3 cellular contexts compared by ENCODE assay signal in the genomic region with DNA sequence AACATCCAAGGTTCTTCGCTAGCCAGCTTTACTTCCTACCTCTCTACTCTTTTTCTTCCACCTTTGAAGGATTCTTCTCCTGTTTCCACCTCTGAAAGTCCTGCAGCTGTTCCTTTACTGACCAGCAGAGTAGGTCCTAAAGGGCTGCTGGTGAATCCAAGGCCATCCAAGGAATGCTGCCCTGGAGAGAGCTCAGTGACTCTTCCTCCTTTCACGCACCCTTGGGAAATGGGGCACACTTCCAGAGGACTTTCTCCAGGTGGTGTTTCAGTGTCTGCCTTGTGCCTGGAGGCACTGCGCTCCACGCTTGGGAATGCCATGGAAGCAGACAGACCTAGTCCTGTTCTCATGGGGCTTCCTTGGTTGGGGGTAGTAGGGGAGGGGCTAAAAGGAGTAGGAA.
TF ChIP-seq lines count a peak whose summit lies in the region.

No MANE protein-coding gene starts in this region.

TF ChIP-seq in A549, 52 proteins besides CTCF, POLR2A, EP300 and RAD21:
- TF ChIP-seq HDAC2 (IDR thresholded peaks at IDR 0.05) = no peak

TF ChIP-seq in HCT116, 20 proteins besides CTCF, POLR2A, EP300 and RAD21:
- TF ChIP-seq EZH2 (IDR thresholded peaks at IDR 0.05) (no peak), CBX3 (IDR thresholded peaks at IDR 0.05; ENCODE audit: low read depth) (no peak), SRF (IDR thresholded peaks at IDR 0.05; ENCODE audit: low read depth) (no peak), TCF7L2 (IDR thresholded peaks at IDR 0.05; ENCODE audit: borderline replicate concordance, extremely low read depth, insufficient read depth, insufficient read length) (no peak), ELF1 (IDR thresholded peaks at IDR 0.05; ENCODE audit: borderline replicate concordance, low read depth) (no peak), ZFX (IDR thresholded peaks at IDR 0.05) (no peak), ZNF274 (IDR thresholded peaks at IDR 0.05; ENCODE audit: low read depth, low read length) (no peak), SIN3A (IDR thresholded peaks at IDR 0.05; ENCODE audit: low read depth) (no peak), EZH2phosphoT487 (IDR thresholded peaks at IDR 0.05; ENCODE audit: borderline replicate concordance) (no peak), YY1 (IDR thresholded peaks at IDR 0.05; ENCODE audit: extremely low read depth, insufficient replicate concordance, low read depth, low read length) (no peak), EGR1 (IDR thresholded peaks at IDR 0.05; ENCODE audit: low read depth) (no peak), SP1 (IDR thresholded peaks at IDR 0.05; ENCODE audit: low read depth) (no peak), POLR2AphosphoS5 (IDR thresholded peaks at IDR 0.05; ENCODE audit: low read depth, low read length) (no peak)
- TF ChIP-seq, protein P1, sequence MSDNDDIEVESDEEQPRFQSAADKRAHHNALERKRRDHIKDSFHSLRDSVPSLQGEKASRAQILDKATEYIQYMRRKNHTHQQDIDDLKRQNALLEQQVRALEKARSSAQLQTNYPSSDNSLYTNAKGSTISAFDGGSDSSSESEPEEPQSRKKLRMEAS (IDR thresholded peaks at IDR 0.05) = no peak
- TF ChIP-seq, protein P2, sequence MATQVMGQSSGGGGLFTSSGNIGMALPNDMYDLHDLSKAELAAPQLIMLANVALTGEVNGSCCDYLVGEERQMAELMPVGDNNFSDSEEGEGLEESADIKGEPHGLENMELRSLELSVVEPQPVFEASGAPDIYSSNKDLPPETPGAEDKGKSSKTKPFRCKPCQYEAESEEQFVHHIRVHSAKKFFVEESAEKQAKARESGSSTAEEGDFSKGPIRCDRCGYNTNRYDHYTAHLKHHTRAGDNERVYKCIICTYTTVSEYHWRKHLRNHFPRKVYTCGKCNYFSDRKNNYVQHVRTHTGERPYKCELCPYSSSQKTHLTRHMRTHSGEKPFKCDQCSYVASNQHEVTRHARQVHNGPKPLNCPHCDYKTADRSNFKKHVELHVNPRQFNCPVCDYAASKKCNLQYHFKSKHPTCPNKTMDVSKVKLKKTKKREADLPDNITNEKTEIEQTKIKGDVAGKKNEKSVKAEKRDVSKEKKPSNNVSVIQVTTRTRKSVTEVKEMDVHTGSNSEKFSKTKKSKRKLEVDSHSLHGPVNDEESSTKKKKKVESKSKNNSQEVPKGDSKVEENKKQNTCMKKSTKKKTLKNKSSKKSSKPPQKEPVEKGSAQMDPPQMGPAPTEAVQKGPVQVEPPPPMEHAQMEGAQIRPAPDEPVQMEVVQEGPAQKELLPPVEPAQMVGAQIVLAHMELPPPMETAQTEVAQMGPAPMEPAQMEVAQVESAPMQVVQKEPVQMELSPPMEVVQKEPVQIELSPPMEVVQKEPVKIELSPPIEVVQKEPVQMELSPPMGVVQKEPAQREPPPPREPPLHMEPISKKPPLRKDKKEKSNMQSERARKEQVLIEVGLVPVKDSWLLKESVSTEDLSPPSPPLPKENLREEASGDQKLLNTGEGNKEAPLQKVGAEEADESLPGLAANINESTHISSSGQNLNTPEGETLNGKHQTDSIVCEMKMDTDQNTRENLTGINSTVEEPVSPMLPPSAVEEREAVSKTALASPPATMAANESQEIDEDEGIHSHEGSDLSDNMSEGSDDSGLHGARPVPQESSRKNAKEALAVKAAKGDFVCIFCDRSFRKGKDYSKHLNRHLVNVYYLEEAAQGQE (IDR thresholded peaks at IDR 0.05; ENCODE audit: low read depth) = no peak
- TF ChIP-seq, protein P3, sequence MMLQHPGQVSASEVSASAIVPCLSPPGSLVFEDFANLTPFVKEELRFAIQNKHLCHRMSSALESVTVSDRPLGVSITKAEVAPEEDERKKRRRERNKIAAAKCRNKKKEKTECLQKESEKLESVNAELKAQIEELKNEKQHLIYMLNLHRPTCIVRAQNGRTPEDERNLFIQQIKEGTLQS (IDR thresholded peaks at IDR 0.05) = no peak
- TF ChIP-seq, protein P4, sequence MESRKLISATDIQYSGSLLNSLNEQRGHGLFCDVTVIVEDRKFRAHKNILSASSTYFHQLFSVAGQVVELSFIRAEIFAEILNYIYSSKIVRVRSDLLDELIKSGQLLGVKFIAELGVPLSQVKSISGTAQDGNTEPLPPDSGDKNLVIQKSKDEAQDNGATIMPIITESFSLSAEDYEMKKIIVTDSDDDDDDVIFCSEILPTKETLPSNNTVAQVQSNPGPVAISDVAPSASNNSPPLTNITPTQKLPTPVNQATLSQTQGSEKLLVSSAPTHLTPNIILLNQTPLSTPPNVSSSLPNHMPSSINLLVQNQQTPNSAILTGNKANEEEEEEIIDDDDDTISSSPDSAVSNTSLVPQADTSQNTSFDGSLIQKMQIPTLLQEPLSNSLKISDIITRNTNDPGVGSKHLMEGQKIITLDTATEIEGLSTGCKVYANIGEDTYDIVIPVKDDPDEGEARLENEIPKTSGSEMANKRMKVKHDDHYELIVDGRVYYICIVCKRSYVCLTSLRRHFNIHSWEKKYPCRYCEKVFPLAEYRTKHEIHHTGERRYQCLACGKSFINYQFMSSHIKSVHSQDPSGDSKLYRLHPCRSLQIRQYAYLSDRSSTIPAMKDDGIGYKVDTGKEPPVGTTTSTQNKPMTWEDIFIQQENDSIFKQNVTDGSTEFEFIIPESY (IDR thresholded peaks at IDR 0.05; ENCODE audit: extremely low read depth, insufficient replicate concordance, low read length) = no peak
TF ChIP-seq in HCT116: peak in this region for 0.

TF ChIP-seq in GM12891, 5 proteins besides CTCF, POLR2A, EP300 and RAD21:
- TF ChIP-seq POLR2AphosphoS5 (IDR thresholded peaks at IDR 0.05; ENCODE audit: low read depth, low read length) (no peak), SPI1 (IDR thresholded peaks at IDR 0.05; ENCODE audit: low read depth, low read length) (no peak), TAF1 (IDR thresholded peaks at IDR 0.05; ENCODE audit: low read depth, low read length) (no peak), PAX5 (IDR thresholded peaks at IDR 0.05; ENCODE audit: insufficient read depth, low read length, severe bottlenecking) (no peak)
TF ChIP-seq in GM12891: peak in this region for 0.
